8 cellular contexts compared by ENCODE assay signal in the genomic region with DNA sequence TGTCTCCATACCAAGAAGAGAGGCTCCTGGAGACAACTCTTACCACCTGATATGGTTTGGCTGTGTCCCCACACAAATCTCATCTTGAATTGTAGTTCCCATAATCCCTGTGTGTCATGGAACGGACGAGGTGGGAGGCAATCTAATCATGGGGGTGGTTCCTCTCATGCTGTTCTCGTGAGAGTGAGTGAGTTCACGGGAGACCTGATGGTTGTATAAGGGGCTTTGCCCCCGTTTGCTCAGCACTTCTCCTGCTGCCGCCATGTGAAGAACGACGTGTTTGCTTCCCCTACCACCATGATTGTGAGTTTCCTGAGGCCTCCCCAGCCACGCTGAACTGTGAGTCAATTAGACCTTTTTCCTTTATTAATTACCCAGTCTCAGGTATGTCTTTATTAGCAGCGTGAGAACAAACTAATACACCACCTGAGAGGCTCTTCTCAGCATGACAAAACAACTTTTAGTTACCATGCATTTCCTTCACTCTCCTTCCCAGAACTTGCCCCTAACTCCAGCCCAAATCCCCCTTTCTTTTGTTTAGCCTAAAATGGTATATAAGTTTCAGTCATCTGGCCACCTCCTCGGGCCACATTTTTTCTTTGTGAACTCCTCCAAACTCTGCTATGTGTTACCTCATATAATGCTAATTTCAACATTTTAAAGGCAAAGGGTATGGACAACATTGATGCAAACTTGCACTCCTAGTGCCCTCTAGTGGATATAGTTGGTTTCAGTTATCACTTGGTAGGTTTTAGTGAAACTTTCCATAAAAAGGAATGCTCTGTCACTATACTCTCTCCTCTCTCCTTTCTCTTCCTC. TPM values are rescaled to one million over a fixed set of nuclear protein-coding genes. Genes with fewer than 3 reads are reported as not detected.
DNase-seq lines count a peak whose midpoint lies in the region; ATAC-seq and TF ChIP-seq lines count a peak whose summit lies in the region.

No MANE protein-coding gene starts in this region.

- H3K9me3 ChIP-seq in breast epithelium: no peaks in the 10 kb centered on the region

- H3K36me3 ChIP-seq in breast epithelium: no peaks in the 10 kb centered on the region

- peak; percentile 30 to 59 (median 42) for TF ChIP-seq CTCF in breast epithelium (IDR thresholded peaks at IDR 0.05)

- H3K27me3 ChIP-seq in breast epithelium: no peaks in the 10 kb centered on the region

- H3K4me3 ChIP-seq in breast epithelium: no peak overlapping the region

- no peak overlapping the region for H3K27ac ChIP-seq in breast epithelium

- ATAC-seq in GM18870 (IDR thresholded peaks at IDR 0.05; ENCODE audit: unreplicated experiment) (peak; percentile 52), HG03457 (IDR thresholded peaks at IDR 0.05; ENCODE audit: unreplicated experiment) (peak; percentile 84)

- DNase-seq in COLO829 (ENCODE audit: low spot score) (peak; percentile 15), NCI-H748 treated with DMSO at 0.1 percent for 48 hours (lab: John Stamatoyannopoulos, UW) (peak; percentile 61), breast epithelium (ENCODE audit: low spot score in 2 of 2) (no peak), left kidney (ENCODE audit: low read depth, low spot score) (peak; percentile 74), NCI-H187 treated with DMSO at 0.1 percent for 48 hours (lab: John Stamatoyannopoulos, UW) (no peak), mesenteric fat pad (ENCODE audit: low spot score) (no peak)

- intact Hi-C loops in breast epithelium (cut with DNase I; ENCODE audit: low total_unique reads): no loop called here

- TF ChIP-seq POLR2A in breast epithelium (IDR thresholded peaks at IDR 0.05): no peak

- H3K4me1 ChIP-seq in breast epithelium: no peaks in the 10 kb centered on the region

RNA-seq across cellular contexts. Expression of a gene that starts 58.6 kb away (rescaled TPM):
- total RNA-seq in breast epithelium (under 1 TPM in 1 of 3 donors, not detected in 2; 0.59 TPM), mesenteric fat pad (not detected)

Comparison
In these comparisons a context has a peak if more than half of its experiments do, and no peak if none do; other contexts are left out.
1. DNase-seq: peak in COLO829 (single experiment), NCI-H748 treated with DMSO at 0.1 percent for 48 hours (single experiment) and left kidney (single experiment); none in breast epithelium (0 of 2), NCI-H187 treated with DMSO at 0.1 percent for 48 hours (single experiment) and mesenteric fat pad (single experiment).